ENCODE assay signal across 29 cellular contexts in genomic region chr20:15320941-15321340, GRCh38.
DNase-seq lines count a peak whose midpoint lies in the region; ATAC-seq and TF ChIP-seq lines count a peak whose summit lies in the region.
"Had no signal": no experiment of that assay in that cellular context is flagged by ENCODE, and none has a peak within 500 bp of the region (broad histone marks: within the 10 kb centered on the region; RNA-seq: fewer than 3 reads in every experiment).

No MANE protein-coding gene starts in this region.

- intact Hi-C loops in Right ventricle myocardium superior (cut with DNase I) = no loop called here
- intact Hi-C loops in cardiac septum (cut with DNase I) = no loop called here
- intact Hi-C loops in activated B cell treated with CpG ODN at 0.5 μM for 24 hours (cut with micrococcal nuclease) = no loop called here

- no peak for TF ChIP-seq CTCF in activated B cell treated with CpG ODN at 0.5 μM for 24 hours (IDR thresholded peaks at IDR 0.05)

- CTCF ChIA-PET in activated B cell treated with CpG ODN at 0.5 μM for 24 hours (lab: Charles Lee) = no interaction called here

- DNase-seq in Right ventricle myocardium superior (no peak), cardiac septum (ENCODE audit: low spot score) (no peak), activated B cell treated with CpG ODN at 0.5 μM for 24 hours (no peak), kidney tubule cell (ENCODE audit: low spot score) (peak; percentile 14), SIG-M5 treated with dmso at 0.1 percent for 504 hours (lab: John Stamatoyannopoulos, UW; ENCODE audit: unreplicated experiment) (no peak), pons (ENCODE audit: low spot score) (no peak), substantia nigra (lab: John Stamatoyannopoulos, UW) (no peak), NCI-H2227 treated with DMSO at 0.1 percent for 48 hours (lab: John Stamatoyannopoulos, UW) (no peak)
- DNase-seq: 8988T; activated CD4-positive, alpha-beta T cell treated with anti-CD3 and anti-CD28 coated beads for 4 hours; activated CD8-positive, alpha-beta memory T cell treated with anti-CD3 and anti-CD28 coated beads for 24 hours; activated gamma-delta T cell; activated naive CD8-positive, alpha-beta T cell treated with anti-CD3 and anti-CD28 coated beads, Interleukin-2, amount 10 ng/mL, durations not matched to agents 7 days and 5 days; activated T-cell treated with anti-CD3 and anti-CD28 coated beads, Interleukin-2, amount 50 U/mL, for 1 hour; CD4-positive, alpha-beta memory T cell; cerebellar nuclear complex; IMR-90; lower lobe of right lung; mucosa of descending colon; NCI-H2029; NCI-H226; nephron progenitor cell; pancreas; RPMI8226; stimulated activated CD4-positive, alpha-beta T cell treated with anti-CD3 and anti-CD28 coated beads, Interleukin-4, amount 100 ng/mL, for 4 hours; stimulated activated naive B cell treated with anti-CD40 and anti-IgM and Interleukin-4, amounts not matched to agents 10 μg/mL and 1 μg/mL and 100 μg/mL, for 72 hours had no signal

- H3K9me3 Mint-ChIP-seq in activated B cell treated with CpG ODN at 0.5 μM for 24 hours = peaks cover 2% of the 10 kb centered on the region
- H3K9me3 Mint-ChIP-seq: nephron progenitor cell had no signal

- H3K27me3 Mint-ChIP-seq in activated B cell treated with CpG ODN at 0.5 μM for 24 hours = no peaks in the 10 kb centered on the region
- H3K27me3 Mint-ChIP-seq: activated naive CD8-positive, alpha-beta T cell treated with anti-CD3 and anti-CD28 coated beads, Interleukin-2, amount 10 ng/mL, durations not matched to agents 7 days and 5 days; CD4-positive, alpha-beta memory T cell had no signal

- ATAC-seq in Right ventricle myocardium superior (ENCODE audit: poor library complexity) (peak; percentile 76), activated B cell treated with CpG ODN at 0.5 μM for 24 hours (ENCODE audit: low read depth) (no peak)
- ATAC-seq: lower lobe of right lung; mucosa of descending colon; pancreas; stimulated activated naive B cell treated with anti-CD40 and anti-IgM and Interleukin-4, amounts not matched to agents 10 μg/mL and 1 μg/mL and 100 μg/mL, for 72 hours had no signal

- POLR2A ChIA-PET in activated B cell treated with CpG ODN at 0.5 μM for 24 hours (lab: Charles Lee) = no interaction called here

- peaks cover 53% of the 10 kb centered on the region for H3K4me1 Mint-ChIP-seq in activated B cell treated with CpG ODN at 0.5 μM for 24 hours
- H3K4me1 Mint-ChIP-seq: activated naive CD8-positive, alpha-beta T cell treated with anti-CD3 and anti-CD28 coated beads, Interleukin-2, amount 10 ng/mL, durations not matched to agents 7 days and 5 days; CD4-positive, alpha-beta memory T cell; nephron progenitor cell had no signal

- H3K36me3 Mint-ChIP-seq in activated B cell treated with CpG ODN at 0.5 μM for 24 hours (ENCODE audit: low read depth) = peaks cover 3% of the 10 kb centered on the region
- H3K36me3 Mint-ChIP-seq: activated naive CD8-positive, alpha-beta T cell treated with anti-CD3 and anti-CD28 coated beads, Interleukin-2, amount 10 ng/mL, durations not matched to agents 7 days and 5 days; CD4-positive, alpha-beta memory T cell had no signal

- H3K27ac Mint-ChIP-seq in activated B cell treated with CpG ODN at 0.5 μM for 24 hours = peak overlapping the region; percentile 88
- H3K27ac Mint-ChIP-seq: activated naive CD8-positive, alpha-beta T cell treated with anti-CD3 and anti-CD28 coated beads, Interleukin-2, amount 10 ng/mL, durations not matched to agents 7 days and 5 days; CD4-positive, alpha-beta memory T cell; nephron progenitor cell; T-helper 2 cell treated with Interferon-gamma antibody and Interleukin-4, amounts not matched to agents 5 μg/mL and 100 μg/mL, for 36 hours had no signal

- no peak overlapping the region for H3K27ac ChIP-seq in substantia nigra (ENCODE audit: low read depth, low read length, poor library complexity, severe bottlenecking)
- H3K27ac ChIP-seq: lower lobe of right lung, pancreas, right atrium auricular region, SK-N-MC had no signal

- H3K4me3 Mint-ChIP-seq in activated B cell treated with CpG ODN at 0.5 μM for 24 hours = no peak overlapping the region
- H3K4me3 Mint-ChIP-seq: activated naive CD8-positive, alpha-beta T cell treated with anti-CD3 and anti-CD28 coated beads, Interleukin-2, amount 10 ng/mL, durations not matched to agents 7 days and 5 days; CD4-positive, alpha-beta memory T cell; nephron progenitor cell; stimulated activated naive B cell treated with anti-CD40 and anti-IgM and Interleukin-4, amounts not matched to agents 10 μg/mL and 1 μg/mL and 100 μg/mL, for 72 hours; T-helper 2 cell treated with Interferon-gamma antibody and Interleukin-4, amounts not matched to agents 5 μg/mL and 100 μg/mL, for 36 hours had no signal
